In genomic region chr10:58647366-58647765, GRCh38 we compare ENCODE assay signal across 19 cellular contexts.
DNase-seq lines count a peak whose midpoint lies in the region; ATAC-seq, FAIRE-seq and TF ChIP-seq lines count a peak whose summit lies in the region.
"Had no signal": no experiment of that assay in that cellular context is flagged by ENCODE, and none has a peak within 500 bp of the region (broad histone marks: within the 10 kb centered on the region; RNA-seq: fewer than 3 reads in every experiment).

No MANE protein-coding gene starts in this region.

- H3K4me3 ChIP-seq in RWPE2 (ENCODE audit: severe bottlenecking) (no peak overlapping the region), fibroblast of the aortic adventitia (ENCODE audit: low read depth, low read length) (no peak overlapping the region), psoas muscle (no peak overlapping the region), body of pancreas (no peak overlapping the region), HepG2 (replicated peaks in 1 of 3; ENCODE audit: insufficient read depth in 1 of 3, low read depth in 2 of 3, low read length in 3 of 3) (no peak overlapping the region)
- H3K4me3 ChIP-seq in naive thymus-derived CD4-positive, alpha-beta T cell (ENCODE audit: low read length), result no peak overlapping the region
- H3K4me3 ChIP-seq: MG63, Peyer's patch had no signal

- in situ Hi-C loops in HepG2 (cut with HindIII; ENCODE audit: extremely low pct_ligation_motif_present, low pct_unique_long_range_greater_than_20kb), result loop anchor here (10.0 kb wide), 2 partner anchors 133 to 233 kb away; partner anchors contain the start of gene BICC1

- peak; percentile 51 for ATAC-seq in RWPE2 (ENCODE audit: low read depth)
- ATAC-seq in psoas muscle, result no peak
- ATAC-seq in body of pancreas, result no peak
- no peak for ATAC-seq in HepG2
- no peak for ATAC-seq in naive thymus-derived CD4-positive, alpha-beta T cell

- no peaks in the 10 kb centered on the region for H3K27me3 ChIP-seq in RWPE2 (ENCODE audit: insufficient read depth, poor library complexity, severe bottlenecking)
- no peaks in the 10 kb centered on the region for H3K27me3 ChIP-seq in psoas muscle (ENCODE audit: insufficient read depth in 3 of 3, low read length in 2 of 3)
- no peaks in the 10 kb centered on the region for H3K27me3 ChIP-seq in body of pancreas
- no peaks in the 10 kb centered on the region; a peak in 1 of 5 replicates for H3K27me3 ChIP-seq in HepG2 (ENCODE audit: control insufficient read depth in 1 of 2, insufficient read depth in 2 of 2, low read length in 2 of 2)
- H3K27me3 ChIP-seq in naive thymus-derived CD4-positive, alpha-beta T cell (ENCODE audit: control insufficient read depth in 2 of 2, insufficient read depth in 2 of 2, low read length in 2 of 2), result no peaks in the 10 kb centered on the region
- H3K27me3 ChIP-seq: MG63, Peyer's patch had no signal

- 0 out of 2 replicates have a peak, but pooled peaks cover 5% of the 10 kb centered on the region for H3K36me3 ChIP-seq in RWPE2 (ENCODE audit: low read depth)
- H3K36me3 ChIP-seq in psoas muscle (ENCODE audit: insufficient read depth in 1 of 2, low read depth in 1 of 2), result no peaks in the 10 kb centered on the region
- H3K36me3 ChIP-seq in body of pancreas (replicated peaks in 1 of 2; ENCODE audit: insufficient read depth in 1 of 2, low read depth in 2 of 2), result no peaks in the 10 kb centered on the region
- no peaks in the 10 kb centered on the region for H3K36me3 ChIP-seq in HepG2 (replicated peaks in 1 of 2; ENCODE audit: control insufficient read depth in 1 of 2, insufficient read depth in 2 of 2, low read length in 2 of 2)
- no peaks in the 10 kb centered on the region for H3K36me3 ChIP-seq in naive thymus-derived CD4-positive, alpha-beta T cell (ENCODE audit: control insufficient read depth in 2 of 3, insufficient read depth in 3 of 3, low read length in 3 of 3)
- H3K36me3 ChIP-seq: MG63, Peyer's patch had no signal

- WGBS in psoas muscle, 3 donors, result 52 to 64% (median 57%) methylated on average over 2 of the region's 2 CpGs
- WGBS in body of pancreas, 2 donors, result 59 to 64% methylated on average over 2 of the region's 2 CpGs
- 81% methylated on average over 2 of the region's 2 CpGs for WGBS in HepG2 (ENCODE audit: low lambda C conversion rate)

- no peaks in the 10 kb centered on the region for H3K9me3 ChIP-seq in RWPE2 (ENCODE audit: severe bottlenecking)
- H3K9me3 ChIP-seq in psoas muscle, result no peaks in the 10 kb centered on the region
- H3K9me3 ChIP-seq in body of pancreas, result no peaks in the 10 kb centered on the region
- no peaks in the 10 kb centered on the region for H3K9me3 ChIP-seq in HepG2 (ENCODE audit: low read length)
- no peaks in the 10 kb centered on the region for H3K9me3 ChIP-seq in naive thymus-derived CD4-positive, alpha-beta T cell (ENCODE audit: control insufficient read depth in 2 of 3, low read length in 3 of 3)
- H3K9me3 ChIP-seq: MG63, Peyer's patch had no signal

- no peak for TF ChIP-seq RAD21 in HepG2 (CRISPR knock-in tag; IDR thresholded peaks at IDR 0.05)

- H3K27ac ChIP-seq in RWPE2 (ENCODE audit: poor library complexity, severe bottlenecking) (peak overlapping the region; percentile 62), psoas muscle (peak overlapping the region; percentile 53), body of pancreas (peak overlapping the region in 1 of 4 donors; percentile 25), HepG2 (ENCODE audit: extremely low read length, insufficient read depth, low read length) (no peak overlapping the region)
- no peak overlapping the region for H3K27ac ChIP-seq in naive thymus-derived CD4-positive, alpha-beta T cell (ENCODE audit: low read depth, low read length)
- H3K27ac ChIP-seq: KMS-11, Peyer's patch had no signal

- H3K4me1 ChIP-seq in RWPE2 (ENCODE audit: insufficient read depth, poor library complexity, severe bottlenecking) (peaks cover 40% of the 10 kb centered on the region), psoas muscle (peaks cover 21% of the 10 kb centered on the region), body of pancreas (peaks cover 15% of the 10 kb centered on the region), HepG2 (ENCODE audit: insufficient read depth, low read length) (no peaks in the 10 kb centered on the region)
- no peaks in the 10 kb centered on the region for H3K4me1 ChIP-seq in naive thymus-derived CD4-positive, alpha-beta T cell (ENCODE audit: control insufficient read depth in 2 of 2, insufficient read depth in 2 of 2, low read length in 2 of 2)
- H3K4me1 ChIP-seq: Peyer's patch had no signal

- POLR2A ChIA-PET in HepG2 (lab: Yijun Ruan, JAX), result no interaction called here
- POLR2A ChIA-PET in naive thymus-derived CD4-positive, alpha-beta T cell (lab: Charles Lee), result no interaction called here

- H3K79me2 ChIP-seq in HepG2 (ENCODE audit: insufficient read depth, low read length), result no peaks in the 10 kb centered on the region

- no peak for TF ChIP-seq CTCF in RWPE2 (IDR thresholded peaks at IDR 0.05; ENCODE audit: poor library complexity, severe bottlenecking)
- no peak for TF ChIP-seq CTCF in fibroblast of the aortic adventitia (IDR thresholded peaks at IDR 0.05; ENCODE audit: insufficient read depth, low read length)
- TF ChIP-seq CTCF in psoas muscle (IDR thresholded peaks at IDR 0.05), result no peak
- no peak for TF ChIP-seq CTCF in body of pancreas (IDR thresholded peaks at IDR 0.05)
- TF ChIP-seq CTCF in HepG2 (CRISPR knock-in tag; IDR thresholded peaks at IDR 0.05), result no peak

- FAIRE-seq in H54 (lab: Jason Lieb, UNC) (peak; percentile 86), HepG2 (lab: Jason Lieb, UNC) (no peak)

- H3K27me3 Mint-ChIP-seq in naive thymus-derived CD4-positive, alpha-beta T cell, result peaks cover 0 to 6% (median under 1%) of the 10 kb centered on the region in 5 donors

- no peak overlapping the region for H2AFZ ChIP-seq in HepG2 (ENCODE audit: low read length)

- CTCF ChIA-PET in HepG2 (lab: Yijun Ruan, JAX; ENCODE audit: low intra/inter-chr PET ratio, low total read pairs), result no interaction called here
- CTCF ChIA-PET in naive thymus-derived CD4-positive, alpha-beta T cell (lab: Charles Lee), result no interaction called here

- no peak overlapping the region for H3K27ac Mint-ChIP-seq in naive thymus-derived CD4-positive, alpha-beta T cell
- H3K27ac Mint-ChIP-seq: CD14-positive monocyte had no signal

- intact Hi-C loops in psoas muscle (cut with DNase I), result loop anchor here in 1 of 2 donors (10.0 kb wide), 2 partner anchors 107 to 233 kb away; no protein-coding TSS in a partner anchor
- intact Hi-C loops in body of pancreas (cut with DNase I), result no loop called here
- intact Hi-C loops in HepG2 (cut with micrococcal nuclease; ENCODE audit: unreplicated experiment), result loop anchor here (10.0 kb wide), 1 partner anchor 343 kb away; no protein-coding TSS in a partner anchor
- intact Hi-C loops in naive thymus-derived CD4-positive, alpha-beta T cell (cut with micrococcal nuclease), result no loop called here

- TF ChIP-seq EP300 in HepG2 (IDR thresholded peaks at IDR 0.05; ENCODE audit: low read depth in 2 of 2, low read length in 2 of 2) (no peak), HepG2 (CRISPR knock-in tag; IDR thresholded peaks at IDR 0.05; ENCODE audit: borderline replicate concordance) (no peak)

- H3K9ac ChIP-seq in HepG2 (ENCODE audit: insufficient read depth, low read depth, low read length), result no peak overlapping the region
- H3K9ac ChIP-seq: KMS-11 had no signal

- TF ChIP-seq POLR2A in H54 (IDR thresholded peaks at IDR 0.05; ENCODE audit: low read depth, low read length) (no peak), body of pancreas (IDR thresholded peaks at IDR 0.05) (no peak), HepG2 (IDR thresholded peaks at IDR 0.05; ENCODE audit: insufficient read depth in 1 of 2, low read depth in 2 of 2, low read length in 2 of 2) (no peak)

- H4K20me1 ChIP-seq in HepG2 (ENCODE audit: insufficient read depth, low read length), result no peaks in the 10 kb centered on the region

- DNase-seq in H54 (ENCODE audit: insufficient read length, low spot score) (no peak), RWPE2 (ENCODE audit: low spot score) (no peak), fibroblast of the aortic adventitia (ENCODE audit: low read depth) (peak; percentile 54), psoas muscle (no peak), body of pancreas (no peak), HepG2 (ENCODE audit: low spot score) (no peak)
- DNase-seq in naive thymus-derived CD4-positive, alpha-beta T cell, result no peak
- DNase-seq: ACHN, AML-193, DMS 273 treated with DMSO at 0.1 percent for 48 hours, EL, GOT3, MG63, NCI-H1092, NCI-H524, Peyer's patch, SHP77 treated with DMSO at 0.1 percent for 48 hours had no signal

- BruUV-seq in HepG2 (replicated peaks; lab: Mats Ljungman, UMichigan), result no TSS peak

- H3K4me3 Mint-ChIP-seq in naive thymus-derived CD4-positive, alpha-beta T cell, result no peak overlapping the region
- H3K4me3 Mint-ChIP-seq: CD14-positive monocyte had no signal

- no peaks in the 10 kb centered on the region for H3K4me1 Mint-ChIP-seq in naive thymus-derived CD4-positive, alpha-beta T cell

- no peak overlapping the region for H3K4me2 ChIP-seq in HepG2 (ENCODE audit: low read depth, low read length)
- H3K4me2 ChIP-seq: KMS-11 had no signal

- H3K9me3 Mint-ChIP-seq in naive thymus-derived CD4-positive, alpha-beta T cell, result no peaks in the 10 kb centered on the region
- H3K9me3 Mint-ChIP-seq: CD14-positive monocyte had no signal

- H3K36me3 Mint-ChIP-seq in naive thymus-derived CD4-positive, alpha-beta T cell, result no peaks in the 10 kb centered on the region
- H3K36me3 Mint-ChIP-seq: CD14-positive monocyte had no signal

Comparison
In these comparisons a context has a peak if more than half of its experiments do, and no peak if none do; other contexts are left out.
1. H3K27ac ChIP-seq: peak in RWPE2 (single experiment) and psoas muscle (single experiment); none in HepG2 (single experiment) and naive thymus-derived CD4-positive, alpha-beta T cell (single experiment).